17 cellular contexts compared by ENCODE assay signal in genomic region chr4:36304138-36304681, GRCh38. TPM values are rescaled to one million over a fixed set of nuclear protein-coding genes. Genes with fewer than 3 reads are reported as not detected.
A peak's percentile ranks its signal among the peaks of the same experiment; 100 is the strongest.
DNase-seq lines count a peak whose midpoint lies in the region; ATAC-seq, FAIRE-seq and TF ChIP-seq lines count a peak whose summit lies in the region.
"Had no signal": no experiment of that assay in that cellular context is flagged by ENCODE, and none has a peak within 500 bp of the region (broad histone marks: within the 10 kb centered on the region; RNA-seq: fewer than 3 reads in every experiment).

No MANE protein-coding gene starts in this region.

- TF ChIP-seq POLR2A in GM12892 (IDR thresholded peaks at IDR 0.05; ENCODE audit: low read depth, low read length), result no peak

- CTCF ChIA-PET in T-cell (lab: Charles Lee), result interaction anchor here in 1 of 2 donors (0.6 kb wide), 1 partner anchor 48 kb away, joined by 3 read pairs; no protein-coding TSS in a partner anchor

- H3K4me1 Mint-ChIP-seq in T-cell, result peaks cover 0 to 9% (median 6%) of the 10 kb centered on the region in 3 donors

- no peaks in the 10 kb centered on the region for H3K27me3 Mint-ChIP-seq in T-cell

- no peaks in the 10 kb centered on the region for H3K9me3 Mint-ChIP-seq in T-cell

- FAIRE-seq in GM12892 (lab: Jason Lieb, UNC), result peak; percentile 36
- FAIRE-seq: frontal cortex, islet of Langerhans had no signal

- DNase-seq in GM12892 (ENCODE audit: insufficient read length) (no peak), left lobe of liver (ENCODE audit: low spot score) (no peak), RKO (ENCODE audit: low spot score) (no peak), T-cell (no peak)
- DNase-seq: effector CD4-positive, alpha-beta T cell; IMR-90; NCI-H526; stimulated activated CD4-positive, alpha-beta T cell treated with anti-CD3 and anti-CD28 coated beads, Interleukin-4, amount 100 ng/mL, for 24 hours had no signal

- no peaks in the 10 kb centered on the region for H3K36me3 Mint-ChIP-seq in T-cell

- peak; percentile 37 for ATAC-seq in GM19324 (IDR thresholded peaks at IDR 0.05; ENCODE audit: low FRiP score, unreplicated experiment)
- ATAC-seq in HG02678 (IDR thresholded peaks at IDR 0.05; ENCODE audit: unreplicated experiment), result peak; percentile 41
- ATAC-seq in HG03442 (IDR thresholded peaks at IDR 0.05; ENCODE audit: unreplicated experiment), result peak; percentile 7
- ATAC-seq in left lobe of liver, result no peak
- no peak for ATAC-seq in T-cell (replicated peaks in 1 of 4)
- no peak for ATAC-seq in HG02870 (IDR thresholded peaks at IDR 0.05; ENCODE audit: unreplicated experiment)
- ATAC-seq: HCT116 had no signal

- POLR2A ChIA-PET in T-cell (lab: Charles Lee), result no interaction called here

- H3K27ac Mint-ChIP-seq in T-cell, result no peak overlapping the region
- H3K27ac Mint-ChIP-seq: activated T-helper 1 cell treated with anti-CD3 and anti-CD28 coated beads, Interleukin-12 subunit alpha, Interleukin-12 subunit beta, Interleukin-2, Interleukin-4 antibody, amounts not matched to agents 30 ng/mL and 10 ng/mL and 1 ng/mL, durations not matched to agents 14 hours and 24 hours and 36 hours had no signal

- H3K4me3 Mint-ChIP-seq in T-cell, result no peak overlapping the region
- H3K4me3 Mint-ChIP-seq: activated T-helper 1 cell treated with anti-CD3 and anti-CD28 coated beads, Interleukin-12 subunit alpha, Interleukin-12 subunit beta, Interleukin-2, Interleukin-4 antibody, amounts not matched to agents 30 ng/mL and 10 ng/mL and 1 ng/mL, durations not matched to agents 14 hours and 24 hours and 36 hours had no signal

RNA-seq across cellular contexts. Expression of gene DTHD1, which starts 22.8 kb away (rescaled TPM):
- 0.98 TPM for polyA plus RNA-seq in GM12892 (2012; ENCODE audit: missing spikeins)
- total RNA-seq in left lobe of liver, result 0.05 TPM
- total RNA-seq in T-cell, result 1 to 10 TPM in 4 of 5 donors, under 1 TPM in 1; 0.79 to 7.9 (median 2.5) TPM
- total RNA-seq: IMR-90, renal cortical epithelial cell had no signal
- polyA plus RNA-seq: IMR-90 had no signal

RNA-seq across cellular contexts. Expression of gene ARAP2, which starts 59.9 kb away (rescaled TPM):
- polyA plus RNA-seq in GM12892 (2012; ENCODE audit: missing spikeins), result 12.5 TPM
- total RNA-seq in left lobe of liver, result 7.4 TPM
- total RNA-seq in T-cell, result 10 to 100 TPM; 41.2 to 94.3 (median 61.0) TPM

Comparison
In these comparisons a context has a peak if more than half of its experiments do, and no peak if none do; other contexts are left out.
1. ATAC-seq: peak in GM19324 (single experiment), HG02678 (single experiment) and HG03442 (single experiment); none in left lobe of liver (single experiment), T-cell (0 of 4) and HG02870 (single experiment).